3 cellular contexts compared by ENCODE assay signal in genomic region chr14:103989034-103989433, GRCh38.
TF ChIP-seq lines count a peak whose summit lies in the region.

No MANE protein-coding gene starts in this region.

TF ChIP-seq in HepG2, 621 proteins besides CTCF, POLR2A, EP300 and RAD21 (continued from another document):
- no peak for TF ChIP-seq ZNF646 (CRISPR knock-in tag; IDR thresholded peaks at IDR 0.05)

TF ChIP-seq in HEK293, 187 proteins besides CTCF, POLR2A, EP300 and RAD21 (continued from another document and continues in another):
- TF ChIP-seq ZBTB44 (tag by site-specific recombination; IDR thresholded peaks at IDR 0.05) (no peak), REST (tag by site-specific recombination; IDR thresholded peaks at IDR 0.05) (no peak), ZNF645 (tag by site-specific recombination; IDR thresholded peaks at IDR 0.05) (no peak), ZBTB49 (tag by site-specific recombination; IDR thresholded peaks at IDR 0.05; ENCODE audit: low read depth) (no peak), HOXD13 (CRISPR knock-in tag; IDR thresholded peaks at IDR 0.05; ENCODE audit: borderline replicate concordance) (no peak), KLF8 (tag by site-specific recombination; IDR thresholded peaks at IDR 0.05) (no peak), ZNF140 (tag by site-specific recombination; IDR thresholded peaks at IDR 0.05) (no peak), ZNF311 (tag by site-specific recombination; IDR thresholded peaks at IDR 0.05; ENCODE audit: borderline replicate concordance) (no peak), GLIS1 (tag by site-specific recombination; IDR thresholded peaks at IDR 0.05) (peak; percentile 28; the same call in 1 of the 2 replicates), INSM2 (tag by site-specific recombination; IDR thresholded peaks at IDR 0.05) (no peak), ZNF391 (tag by site-specific recombination; IDR thresholded peaks at IDR 0.05; ENCODE audit: borderline replicate concordance, low read depth) (no peak), ZNF174 (tag by site-specific recombination; IDR thresholded peaks at IDR 0.05) (no peak), SETDB1 (IDR thresholded peaks at IDR 0.05; ENCODE audit: insufficient read length, low read length) (peak; percentile 77), ZNF585B (tag by site-specific recombination; IDR thresholded peaks at IDR 0.05) (no peak)

TF ChIP-seq in WTC11, 78 proteins besides CTCF, POLR2A, EP300 and RAD21 (continued from another document):
- TF ChIP-seq ZNF512 (CRISPR knock-in tag; IDR thresholded peaks at IDR 0.05; ENCODE audit: borderline replicate concordance) = no peak
